8 cellular contexts compared by ENCODE assay signal in the genomic region with DNA sequence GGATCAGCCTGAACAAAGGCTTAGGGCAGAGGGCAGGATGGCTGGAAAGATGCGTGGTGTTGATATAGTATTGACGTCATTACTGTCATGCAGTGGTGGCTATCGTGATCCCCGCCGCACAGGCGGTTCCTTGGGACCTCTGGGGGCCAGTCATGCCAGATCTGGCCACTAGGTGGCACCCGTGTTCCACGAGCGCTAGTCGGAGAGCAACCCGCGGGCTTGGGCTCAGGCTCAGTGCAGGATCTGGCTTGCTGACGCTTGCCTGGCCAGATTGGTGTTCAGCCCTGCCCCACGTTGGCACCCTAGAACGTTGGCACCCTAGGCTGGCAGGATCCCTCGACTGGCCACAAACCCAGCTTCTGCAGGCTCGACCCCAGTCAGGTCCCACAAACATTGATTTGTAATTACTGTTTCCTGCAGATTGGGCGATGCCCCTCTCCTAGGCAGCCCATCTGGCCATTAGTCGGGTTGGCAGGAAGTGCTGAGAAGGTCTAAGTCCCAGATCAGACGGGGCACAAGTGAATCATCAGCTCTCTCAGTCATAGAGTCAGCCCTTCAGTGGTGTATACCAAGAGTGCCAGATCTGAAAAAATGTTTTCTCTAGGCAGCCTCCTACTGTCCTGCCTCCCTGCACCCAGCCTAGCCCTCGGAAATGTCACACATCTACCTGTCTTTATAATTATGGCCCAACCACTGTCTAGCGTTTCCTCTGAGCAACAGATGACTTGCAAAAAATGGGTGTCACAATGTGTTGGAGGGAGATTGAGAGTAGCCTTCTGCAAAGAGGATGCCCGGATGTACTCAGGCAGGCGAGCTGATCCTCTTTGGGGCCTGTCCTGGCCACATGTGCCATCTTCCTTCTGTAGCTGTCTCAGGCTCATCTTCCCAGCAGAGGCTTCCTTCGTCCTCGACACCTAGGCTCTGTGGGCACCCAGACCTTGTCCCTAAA.
DNase-seq lines count a peak whose midpoint lies in the region; ATAC-seq and TF ChIP-seq lines count a peak whose summit lies in the region.

No MANE protein-coding gene starts in this region.

- no peak overlapping the region for H3K4me3 ChIP-seq in HAP-1

- no peaks in the 10 kb centered on the region; the same call in 1 of the 2 replicates for H3K4me1 ChIP-seq in HAP-1

- H3K27me3 ChIP-seq in HAP-1 (ENCODE audit: low read depth), result no peaks in the 10 kb centered on the region

- intact Hi-C loops in Right ventricle myocardium superior (cut with DNase I), result loop anchor here (2.0 kb wide), 1 partner anchor 68 kb away; no protein-coding TSS in a partner anchor

- in situ Hi-C loops in HAP-1 (cut with MboI; ENCODE audit: low sequenced_read_pairs), result loop anchor here (5.0 to 10.0 kb wide), 2 partner anchors 69 to 1192 kb away; no protein-coding TSS in a partner anchor

- H3K36me3 ChIP-seq in HAP-1 (replicated peaks), result no peaks in the 10 kb centered on the region

- peak; percentile 99 for ATAC-seq in SK-N-SH treated with all-trans-retinoic acid at 6 μM for 48 hours
- ATAC-seq in Right ventricle myocardium superior (ENCODE audit: poor library complexity), result peak; percentile 94

- TF ChIP-seq CTCF in GM12801 (IDR thresholded peaks at IDR 0.05; ENCODE audit: extremely low read depth, insufficient read length), result peak; percentile 46

- no peaks in the 10 kb centered on the region for H3K9me3 ChIP-seq in HAP-1

- DNase-seq in HAP-1 (ENCODE audit: low spot score in 2 of 2) (peak; percentile 59 to 92), M059J (ENCODE audit: low read depth) (peak; percentile 90), Right ventricle myocardium superior (peak; percentile 92), pulmonary artery endothelial cell (ENCODE audit: low read depth, low spot score) (peak; percentile 63), OCI-M2 (lab: John Stamatoyannopoulos, UW; ENCODE audit: unreplicated experiment) (no peak)
- peak; percentile 83 for DNase-seq in activated naive CD4-positive, alpha-beta T cell treated with anti-CD3 and anti-CD28 coated beads, Interleukin-2, amount 50 U/mL, for 16 hours

TF ChIP-seq in SK-N-SH treated with all-trans-retinoic acid at 6 μM for 48 hours, 23 proteins besides CTCF, POLR2A, EP300 and RAD21:
- TF ChIP-seq ZNF8 (CRISPR knock-in tag; IDR thresholded peaks at IDR 0.05), result no peak
TF ChIP-seq in SK-N-SH treated with all-trans-retinoic acid at 6 μM for 48 hours: peak in this region for 0.
